Comparison of ENCODE assay signal across 8 cellular contexts in genomic region chr6:30067460-30068139, GRCh38. TPM values are rescaled to one million over a fixed set of nuclear protein-coding genes. Genes with fewer than 3 reads are reported as not detected.
A peak's percentile ranks its signal among the peaks of the same experiment; 100 is the strongest.
DNase-seq lines count a peak whose midpoint lies in the region; ATAC-seq and TF ChIP-seq lines count a peak whose summit lies in the region.

No MANE protein-coding gene starts in this region.

- H3K36me3 ChIP-seq in liver (ENCODE audit: control insufficient read depth in 4 of 4, insufficient read depth in 3 of 4, low read depth in 1 of 4, low read length in 3 of 4) (peaks cover 0 to 16% (median 9%) of the 10 kb centered on the region in 4 donors), upper lobe of left lung (peaks cover 0 to 29% (median 21%) of the 10 kb centered on the region in 4 donors)

- TF ChIP-seq POLR2A in upper lobe of left lung (IDR thresholded peaks at IDR 0.05), result no peak

- ATAC-seq in upper lobe of left lung (ENCODE audit: low FRiP score in 2 of 2) (no peak), HG03460 (IDR thresholded peaks at IDR 0.05; ENCODE audit: unreplicated experiment) (no peak), HG03442 (IDR thresholded peaks at IDR 0.05; ENCODE audit: unreplicated experiment) (no peak)

- WGBS in liver, result 12% methylated on average over 8 of the region's 8 CpGs
- WGBS in upper lobe of left lung, 2 donors, result 12 to 13% methylated on average over 8 of the region's 8 CpGs

- H3K4me3 Mint-ChIP-seq in activated naive CD4-positive, alpha-beta T cell treated with anti-CD3 and anti-CD28 coated beads, Interleukin-2, amount 10 ng/mL, durations not matched to agents 7 days and 5 days, result peak overlapping the region; percentile 92

- TF ChIP-seq EP300 in upper lobe of left lung (IDR thresholded peaks at IDR 0.05), result no peak

- H3K36me3 Mint-ChIP-seq in activated naive CD4-positive, alpha-beta T cell treated with anti-CD3 and anti-CD28 coated beads, Interleukin-2, amount 10 ng/mL, durations not matched to agents 7 days and 5 days, result peaks cover 59% of the 10 kb centered on the region

- no peaks in the 10 kb centered on the region for H3K9me3 ChIP-seq in liver (ENCODE audit: control insufficient read depth in 4 of 4, low read length in 3 of 4)
- no peaks in the 10 kb centered on the region for H3K9me3 ChIP-seq in upper lobe of left lung

- H3K4me3 ChIP-seq in astrocyte of the cerebellum (ENCODE audit: low read depth, low read length), result peak overlapping the region; percentile 82
- H3K4me3 ChIP-seq in liver (ENCODE audit: low read depth in 1 of 3, low read length in 3 of 3), result peak overlapping the region; percentile 58 to 95 (median 61)
- H3K4me3 ChIP-seq in upper lobe of left lung, result peak overlapping the region; percentile 65 to 83 (median 69)

- peak overlapping the region; percentile 1 to 47 for H3K9ac ChIP-seq in liver (ENCODE audit: low read depth in 1 of 2, low read length in 2 of 2)

- H3K27ac ChIP-seq in liver (ENCODE audit: low read depth in 1 of 2, low read length in 2 of 2) (peak overlapping the region; percentile 47 to 87), upper lobe of left lung (peak overlapping the region; percentile 87 to 95 (median 92))

- H3K27me3 ChIP-seq in liver (ENCODE audit: control insufficient read depth in 4 of 4, insufficient read depth in 4 of 4, low read length in 3 of 4) (peaks cover 0 to 3% (median 0%) of the 10 kb centered on the region in 4 donors), upper lobe of left lung (peaks cover 0 to 3% (median 0%) of the 10 kb centered on the region in 4 donors)

- CTCF ChIA-PET in activated naive CD4-positive, alpha-beta T cell treated with anti-CD3 and anti-CD28 coated beads, Interleukin-2, amount 10 ng/mL, durations not matched to agents 7 days and 5 days (lab: Charles Lee), result interaction anchor here (1.7 to 1.8 kb wide), 2 partner anchors 9 to 36 kb away, joined by 4 to 5 read pairs; no protein-coding TSS in a partner anchor

- no peak for TF ChIP-seq RAD21 in liver (IDR thresholded peaks at IDR 0.05)

- DNase-seq in activated naive CD4-positive, alpha-beta T cell treated with anti-CD3 and anti-CD28 coated beads, Interleukin-2, amount 10 ng/mL, durations not matched to agents 7 days and 5 days, result no peak
- no peak for DNase-seq in activated naive CD4-positive, alpha-beta T cell treated with Interleukin-2 at 50 U/mL for 16 hours
- DNase-seq in astrocyte of the cerebellum (ENCODE audit: low read depth), result no peak
- DNase-seq in upper lobe of left lung, result no peak
- no peak for DNase-seq in SKM-1 (lab: John Stamatoyannopoulos, UW; ENCODE audit: unreplicated experiment)

- peaks cover 61% of the 10 kb centered on the region for H3K4me1 Mint-ChIP-seq in activated naive CD4-positive, alpha-beta T cell treated with anti-CD3 and anti-CD28 coated beads, Interleukin-2, amount 10 ng/mL, durations not matched to agents 7 days and 5 days

- no peaks in the 10 kb centered on the region for H3K9me3 Mint-ChIP-seq in activated naive CD4-positive, alpha-beta T cell treated with anti-CD3 and anti-CD28 coated beads, Interleukin-2, amount 10 ng/mL, durations not matched to agents 7 days and 5 days

- TF ChIP-seq CTCF in astrocyte of the cerebellum (IDR thresholded peaks at IDR 0.05; ENCODE audit: low read depth, low read length, missing control alignments), result no peak
- TF ChIP-seq CTCF in liver (IDR thresholded peaks at IDR 0.05; ENCODE audit: low read depth, low read length, missing input control), result no peak
- TF ChIP-seq CTCF in upper lobe of left lung (IDR thresholded peaks at IDR 0.05), result no peak

- H3K4me1 ChIP-seq in liver (ENCODE audit: control insufficient read depth in 4 of 4, insufficient read depth in 4 of 4, low read length in 3 of 4) (peaks cover 6 to 30% (median 22%) of the 10 kb centered on the region in 4 donors), upper lobe of left lung (peaks cover 15 to 26% (median 22%) of the 10 kb centered on the region in 4 donors)

- peaks cover 24% of the 10 kb centered on the region for H3K27me3 Mint-ChIP-seq in activated naive CD4-positive, alpha-beta T cell treated with anti-CD3 and anti-CD28 coated beads, Interleukin-2, amount 10 ng/mL, durations not matched to agents 7 days and 5 days

- in situ Hi-C loops in astrocyte of the cerebellum (cut with HindIII; ENCODE audit: low sequenced_read_pairs), result loop anchor here (25.0 kb wide), 1 partner anchor 1305 kb away; no protein-coding TSS in a partner anchor

- H3K27ac Mint-ChIP-seq in activated naive CD4-positive, alpha-beta T cell treated with anti-CD3 and anti-CD28 coated beads, Interleukin-2, amount 10 ng/mL, durations not matched to agents 7 days and 5 days, result peak overlapping the region; percentile 97

TF ChIP-seq in liver, 16 proteins besides CTCF, POLR2A, EP300 and RAD21:
- no peak for TF ChIP-seq GABPA (IDR thresholded peaks at IDR 0.05 in 1 of 2, conservative IDR thresholded peaks at IDR 0.05 in 1 of 2)

RNA-seq across cellular contexts. Expression of gene PPP1R11, which starts 0.6 kb away (rescaled TPM):
- total RNA-seq in liver (10 to 100 TPM in 1 of 2 donors, 1 to 10 TPM in 1; 7.8 to 12.1 TPM), upper lobe of left lung (10 to 100 TPM; 31.4 to 66.1 (median 42.7) TPM)
- polyA plus RNA-seq in liver, result 10 to 100 TPM; 26.9 to 30.9 TPM

RNA-seq across cellular contexts. Expression of gene POLR1H, which starts 6.5 kb away (rescaled TPM):
- total RNA-seq in liver (10 to 100 TPM in 1 of 2 donors, 1 to 10 TPM in 1; 7.0 to 17.2 TPM), upper lobe of left lung (10 to 100 TPM; 14.9 to 23.6 (median 19.7) TPM)
- 10 to 100 TPM; 16.3 to 27.5 TPM for polyA plus RNA-seq in liver

RNA-seq across cellular contexts. Expression of gene RNF39, which starts 8.0 kb away (rescaled TPM):
- total RNA-seq in liver, result not detected
- under 1 TPM; 0.03 to 0.13 TPM for polyA plus RNA-seq in liver
- total RNA-seq in upper lobe of left lung, result 1 to 10 TPM; 2.0 to 4.2 (median 2.8) TPM

RNA-seq across cellular contexts. Expression of gene TRIM31, which starts 45.3 kb away (rescaled TPM):
- total RNA-seq in liver, result under 1 TPM; 0.17 to 0.79 TPM
- polyA plus RNA-seq in liver, result 1 to 10 TPM in 1 of 2 donors, under 1 TPM in 1; 0.16 to 1.3 TPM
- under 1 TPM in 2 of 6 donors, not detected in 4; 0.17 to 0.79 TPM for total RNA-seq in upper lobe of left lung
